ENCODE assay signal across 21 cellular contexts in genomic region chr10:12530017-12530416, GRCh38.
"Had no signal": no experiment of that assay in that cellular context is flagged by ENCODE, and none has a peak within 500 bp of the region (broad histone marks: within the 10 kb centered on the region; RNA-seq: fewer than 3 reads in every experiment).

No MANE protein-coding gene starts in this region.

- DNase-seq: effector memory CD4-positive, alpha-beta T cell; foreskin fibroblast; glutamatergic neuron; immature natural killer cell; kidney; left colon; mesendoderm; naive thymus-derived CD8-positive, alpha-beta T cell; right lobe of liver; spleen; stimulated activated CD4-positive, alpha-beta T cell treated with anti-CD3 and anti-CD28 coated beads, Interleukin-15, amount 100 ng/mL, for 24 hours; stimulated activated CD4-positive, alpha-beta T cell treated with anti-CD3 and anti-CD28 coated beads, Interleukin-1b, Interleukin-23, amount 100 ng/mL, for 48 hours; stimulated activated CD4-positive, alpha-beta T cell treated with anti-CD3 and anti-CD28 coated beads, Interleukin-4, amount 100 ng/mL, for 4 hours; stimulated activated naive B cell treated with anti-CD40 and anti-IgM and Interleukin-4, amounts not matched to agents 10 μg/mL and 1 μg/mL and 100 μg/mL, for 72 hours; stomach; thyroid gland; uterus had no signal

- H3K9me3 ChIP-seq: esophagus muscularis mucosa, gastroesophageal sphincter, right lobe of liver, stomach, thyroid gland, uterus had no signal

- H3K9me3 Mint-ChIP-seq: immature natural killer cell had no signal

- H3K4me3 ChIP-seq: esophagus muscularis mucosa, gastroesophageal sphincter, right lobe of liver, spleen, stomach, thyroid gland, uterus had no signal

- H3K27me3 ChIP-seq: esophagus muscularis mucosa, gastroesophageal sphincter, right lobe of liver, spleen, stomach, thyroid gland, uterus had no signal

- H3K27me3 Mint-ChIP-seq: naive thymus-derived CD8-positive, alpha-beta T cell; stimulated activated naive B cell treated with anti-CD40 and anti-IgM and Interleukin-4, amounts not matched to agents 10 μg/mL and 1 μg/mL and 100 μg/mL, for 72 hours; type B pancreatic cell had no signal

- H3K4me3 Mint-ChIP-seq: immature natural killer cell; naive thymus-derived CD8-positive, alpha-beta T cell; stimulated activated naive B cell treated with anti-CD40 and anti-IgM and Interleukin-4, amounts not matched to agents 10 μg/mL and 1 μg/mL and 100 μg/mL, for 72 hours; type B pancreatic cell had no signal

- ATAC-seq: gastroesophageal sphincter; left colon; naive thymus-derived CD8-positive, alpha-beta T cell; stimulated activated naive B cell treated with anti-CD40 and anti-IgM and Interleukin-4, amounts not matched to agents 10 μg/mL and 1 μg/mL and 100 μg/mL, for 72 hours had no signal

- H3K27ac Mint-ChIP-seq: immature natural killer cell; naive thymus-derived CD8-positive, alpha-beta T cell; stimulated activated naive B cell treated with anti-CD40 and anti-IgM and Interleukin-4, amounts not matched to agents 10 μg/mL and 1 μg/mL and 100 μg/mL, for 72 hours; type B pancreatic cell had no signal

- H3K36me3 ChIP-seq: esophagus muscularis mucosa, gastroesophageal sphincter, right lobe of liver, spleen, stomach, thyroid gland, uterus had no signal

- H3K27ac ChIP-seq: epithelial cell of prostate, spleen, thyroid gland, uterus had no signal
